12 cellular contexts compared by ENCODE assay signal in genomic region chr13:52685806-52686205, GRCh38. TPM values are rescaled to one million over a fixed set of nuclear protein-coding genes. Genes with fewer than 3 reads are reported as not detected.
DNase-seq lines count a peak whose midpoint lies in the region; ATAC-seq and FAIRE-seq lines count a peak whose summit lies in the region.
"Not testable (repeated sequence)": the region's sequence is repeated elsewhere in the genome, so short reads cannot be mapped to it uniquely, and the experiment has no call there.
"Had no signal": no experiment of that assay in that cellular context is flagged by ENCODE, and none has a peak within 500 bp of the region (broad histone marks: within the 10 kb centered on the region; RNA-seq: fewer than 3 reads in every experiment).

No MANE protein-coding gene starts in this region.

- not testable (repeated sequence) for H3K36me3 ChIP-seq in mesendoderm (ENCODE audit: control insufficient read depth, insufficient read depth, low read length)

- in situ Hi-C loops in Caki2 (cut with HindIII; ENCODE audit: low pct_unique_long_range_greater_than_20kb, low sequenced_read_pairs): not testable (repeated sequence)

- not testable (repeated sequence) for H3K18ac ChIP-seq in mesendoderm (ENCODE audit: low read length)

- not testable (repeated sequence) for H3K4me1 ChIP-seq in mesendoderm (ENCODE audit: control insufficient read depth, low read depth, low read length)

- not testable (repeated sequence) for ATAC-seq in activated T-helper 17 cell treated with anti-CD3 and anti-CD28 coated beads, Interleukin-2, amount 50 U/mL, for 72 hours (replicated peaks); central memory CD8-positive, alpha-beta T cell (replicated peaks; ENCODE audit: extremely low read depth, poor library complexity, severe bottlenecking)

- not testable (repeated sequence) for H2BK5ac ChIP-seq in mesendoderm (ENCODE audit: low read length)

- peaks cover 97% of the 10 kb centered on the region for H3K36me3 Mint-ChIP-seq in activated T-helper 17 cell treated with anti-CD3 and anti-CD28 coated beads, Interleukin-2, amount 50 U/mL, for 72 hours (ENCODE audit: low read depth)
- peaks cover 49% of the 10 kb centered on the region for H3K36me3 Mint-ChIP-seq in central memory CD8-positive, alpha-beta T cell (ENCODE audit: insufficient read depth)

- not testable (repeated sequence) for H3K4me1 Mint-ChIP-seq in activated T-helper 17 cell treated with anti-CD3 and anti-CD28 coated beads, Interleukin-2, amount 50 U/mL, for 72 hours; central memory CD8-positive, alpha-beta T cell

- not testable (repeated sequence) for H4K5ac ChIP-seq in mesendoderm (ENCODE audit: low read length)

- not testable (repeated sequence) for H2AK5ac ChIP-seq in mesendoderm (ENCODE audit: low read length)

- H3K9ac ChIP-seq in mesendoderm (ENCODE audit: low read length): not testable (repeated sequence)

- H3K4ac ChIP-seq in mesendoderm (ENCODE audit: low read depth, low read length): not testable (repeated sequence)

- not testable (repeated sequence) for H3K27ac ChIP-seq in mesendoderm (ENCODE audit: low read depth, low read length)

- WGBS in mesendoderm (ENCODE audit: extremely low coverage, insufficient coverage, low lambda C conversion rate): no CpG with 5 or more reads among the region's 9 CpGs

- H3K56ac ChIP-seq in mesendoderm (ENCODE audit: low read length): not testable (repeated sequence)

- H4K8ac ChIP-seq in mesendoderm (ENCODE audit: low read depth, low read length): not testable (repeated sequence)

- H2BK120ac ChIP-seq in mesendoderm (ENCODE audit: low read depth, low read length): not testable (repeated sequence)

- not testable (repeated sequence) for H3K79me1 ChIP-seq in mesendoderm (ENCODE audit: low read length)

- H3K4me3 Mint-ChIP-seq in activated T-helper 17 cell treated with anti-CD3 and anti-CD28 coated beads, Interleukin-2, amount 50 U/mL, for 72 hours; central memory CD8-positive, alpha-beta T cell: not testable (repeated sequence)

- FAIRE-seq in RCC 7860 (lab: Jason Lieb, UNC): peak; percentile 44

- not testable (repeated sequence) for H3K27me3 Mint-ChIP-seq in activated T-helper 17 cell treated with anti-CD3 and anti-CD28 coated beads, Interleukin-2, amount 50 U/mL, for 72 hours; central memory CD8-positive, alpha-beta T cell

- not testable (repeated sequence) for H3K4me2 ChIP-seq in mesendoderm (ENCODE audit: low read length)

- not testable (repeated sequence) for H3K79me2 ChIP-seq in mesendoderm (ENCODE audit: control insufficient read depth, insufficient read depth, low read length)

- not testable (repeated sequence) for H3K9me3 Mint-ChIP-seq in activated T-helper 17 cell treated with anti-CD3 and anti-CD28 coated beads, Interleukin-2, amount 50 U/mL, for 72 hours; central memory CD8-positive, alpha-beta T cell

- not testable (repeated sequence) for H3K27me3 ChIP-seq in mesendoderm (ENCODE audit: insufficient read depth, low read length, poor library complexity)

- H2BK15ac ChIP-seq in mesendoderm (replicated peaks; ENCODE audit: low read depth): not testable (repeated sequence)

- not testable (repeated sequence) for H3K4me3 ChIP-seq in mesendoderm (ENCODE audit: low read length)

- DNase-seq in Caki2 (ENCODE audit: low read depth): peak; percentile 64
- DNase-seq in H4 (ENCODE audit: low spot score): peak; percentile 2
- DNase-seq in RCC 7860 (ENCODE audit: low spot score): peak; percentile 67
- DNase-seq in central memory CD8-positive, alpha-beta T cell (ENCODE audit: low spot score in 2 of 2): not testable (repeated sequence)
- DNase-seq in iris pigment epithelial cell (ENCODE audit: low read depth): peak; percentile 16
- peak; percentile 11 for DNase-seq in mesendoderm
- peak; percentile 19 for DNase-seq in renal cortical epithelial cell (ENCODE audit: low read depth)

- not testable (repeated sequence) for H3K23ac ChIP-seq in mesendoderm (ENCODE audit: low read length)

- peak overlapping the region; percentile 27 for H3K27ac Mint-ChIP-seq in activated T-helper 17 cell treated with anti-CD3 and anti-CD28 coated beads, Interleukin-2, amount 50 U/mL, for 72 hours
- H3K27ac Mint-ChIP-seq in central memory CD8-positive, alpha-beta T cell (ENCODE audit: low read depth): peak overlapping the region; percentile 71

RNA-seq across cellular contexts. Expression of gene SUGT1, which starts 33.2 kb away (rescaled TPM):
- total RNA-seq in Caki2 (2014; rRNA removed; shearing (Covaris generic); ENCODE audit: low replicate concordance): 16.9 and 27.0 TPM in 2 replicates
- total RNA-seq in H4 (2014; rRNA removed; shearing (Covaris generic)): 23.7 and 24.0 TPM in 2 replicates
- total RNA-seq in activated T-helper 17 cell treated with anti-CD3 and anti-CD28 coated beads, Interleukin-2, amount 50 U/mL, for 72 hours: 10 to 100 TPM; 50.2 to 66.7 TPM
- 108 TPM for polyA plus RNA-seq in mesendoderm (2013, experiment 1 of 2)
- 111 TPM for polyA plus RNA-seq in mesendoderm (2013, experiment 2 of 2)
- total RNA-seq in renal cortical epithelial cell: 55.9 and 70.7 TPM in 2 replicates

RNA-seq across cellular contexts. Expression of gene HNRNPA1L2, which starts 43.6 kb away (rescaled TPM):
- total RNA-seq in Caki2 (2014; rRNA removed; shearing (Covaris generic); ENCODE audit: low replicate concordance): 0.49 and 0.91 TPM in 2 replicates
- 0.64 and 2.3 TPM in 2 replicates for total RNA-seq in H4 (2014; rRNA removed; shearing (Covaris generic))
- 1 to 10 TPM; 4.4 to 8.1 TPM for total RNA-seq in activated T-helper 17 cell treated with anti-CD3 and anti-CD28 coated beads, Interleukin-2, amount 50 U/mL, for 72 hours
- 8.8 TPM for polyA plus RNA-seq in mesendoderm (2013, experiment 1 of 2)
- polyA plus RNA-seq in mesendoderm (2013, experiment 2 of 2): 8.7 TPM
- total RNA-seq in renal cortical epithelial cell: 1.6 and 4.5 TPM in 2 replicates

RNA-seq across cellular contexts. Expression of gene CNMD, which starts 53.8 kb away (rescaled TPM):
- total RNA-seq in Caki2 (2014; rRNA removed; shearing (Covaris generic); ENCODE audit: low replicate concordance): not detected in 2 replicates
- not detected in 2 replicates for total RNA-seq in H4 (2014; rRNA removed; shearing (Covaris generic))
- not detected for total RNA-seq in activated T-helper 17 cell treated with anti-CD3 and anti-CD28 coated beads, Interleukin-2, amount 50 U/mL, for 72 hours
- polyA plus RNA-seq in mesendoderm (2013, experiment 1 of 2): 39.0 TPM
- 38.1 TPM for polyA plus RNA-seq in mesendoderm (2013, experiment 2 of 2)
- not detected in 2 replicates for total RNA-seq in renal cortical epithelial cell
- total RNA-seq: A172; CD4-positive, CD25-positive, alpha-beta regulatory T cell; CD8-positive, alpha-beta memory T cell; HT1080 had no signal
- polyA plus RNA-seq: CD8-positive, alpha-beta memory T cell had no signal
